ENCODE assay signal across 24 cellular contexts in genomic region chr13:49865174-49865573, GRCh38.
"Had no signal": no experiment of that assay in that cellular context is flagged by ENCODE, and none has a peak within 500 bp of the region (broad histone marks: within the 10 kb centered on the region; RNA-seq: fewer than 3 reads in every experiment).

No MANE protein-coding gene starts in this region.

- H3K36me3 ChIP-seq: colonic mucosa, esophagus muscularis mucosa, esophagus squamous epithelium, gastrocnemius medialis, gastroesophageal sphincter, heart left ventricle, heart right ventricle had no signal

- H3K4me1 Mint-ChIP-seq: endodermal cell had no signal

- H3K27ac ChIP-seq: colonic mucosa, coronary artery, dorsolateral prefrontal cortex, epithelial cell of prostate, esophagus muscularis mucosa, esophagus squamous epithelium, foreskin keratinocyte, gastrocnemius medialis, gastroesophageal sphincter, heart left ventricle, heart right ventricle had no signal

- H3K27ac Mint-ChIP-seq: dendritic cell treated with granulocyte-macrophage colony-stimulating factor and Interleukin-4, amounts not matched to agents 40 ng/mL and 50 ng/mL, for 4 days; effector memory CD8-positive, alpha-beta T cell; endodermal cell had no signal

- ATAC-seq: effector memory CD8-positive, alpha-beta T cell; esophagus mucosa; foreskin keratinocyte; gastrocnemius medialis; gastroesophageal sphincter; heart left ventricle; heart right ventricle had no signal

- H3K4me1 ChIP-seq: colonic mucosa, esophagus squamous epithelium, foreskin keratinocyte, gastrocnemius medialis, gastroesophageal sphincter, heart left ventricle, heart right ventricle had no signal

- H3K9me3 ChIP-seq: colonic mucosa, esophagus muscularis mucosa, esophagus squamous epithelium, gastrocnemius medialis, gastroesophageal sphincter had no signal

- H3K27me3 Mint-ChIP-seq: dendritic cell treated with granulocyte-macrophage colony-stimulating factor and Interleukin-4, amounts not matched to agents 40 ng/mL and 50 ng/mL, for 4 days had no signal

- H3K4me3 Mint-ChIP-seq: dendritic cell treated with granulocyte-macrophage colony-stimulating factor and Interleukin-4, amounts not matched to agents 40 ng/mL and 50 ng/mL, for 4 days; effector memory CD8-positive, alpha-beta T cell; endodermal cell had no signal

- H3K27me3 ChIP-seq: colonic mucosa, dorsolateral prefrontal cortex, esophagus muscularis mucosa, esophagus squamous epithelium, gastrocnemius medialis, gastroesophageal sphincter, heart left ventricle, heart right ventricle had no signal

- H3K4me3 ChIP-seq: colonic mucosa, coronary artery, dorsolateral prefrontal cortex, esophagus muscularis mucosa, esophagus squamous epithelium, gastrocnemius medialis, gastroesophageal sphincter, heart left ventricle, heart right ventricle had no signal

- H3K9me3 Mint-ChIP-seq: dendritic cell treated with granulocyte-macrophage colony-stimulating factor and Interleukin-4, amounts not matched to agents 40 ng/mL and 50 ng/mL, for 4 days; effector memory CD8-positive, alpha-beta T cell had no signal

- DNase-seq: colonic mucosa; cortex of kidney; dermis blood vessel endothelial cell; dorsolateral prefrontal cortex; effector CD4-positive, alpha-beta T cell; effector CD8-positive, alpha-beta T cell; effector memory CD4-positive, alpha-beta T cell; effector memory CD8-positive, alpha-beta T cell; endodermal cell; erythroblast; esophagus squamous epithelium; foreskin keratinocyte; foreskin melanocyte; gastrocnemius medialis; glutamatergic neuron; head of caudate nucleus; heart left ventricle; heart right ventricle had no signal
